ENCODE assay signal across 12 cellular contexts in genomic region chrX:16212436-16212835, GRCh38. TPM values are rescaled to one million over a fixed set of nuclear protein-coding genes. Genes with fewer than 3 reads are reported as not detected.
A peak's percentile ranks its signal among the peaks of the same experiment; 100 is the strongest.
DNase-seq lines count a peak whose midpoint lies in the region; ATAC-seq, FAIRE-seq and TF ChIP-seq lines count a peak whose summit lies in the region.
"Had no signal": no experiment of that assay in that cellular context is flagged by ENCODE, and none has a peak within 500 bp of the region (broad histone marks: within the 10 kb centered on the region; RNA-seq: fewer than 3 reads in every experiment).

No MANE protein-coding gene starts in this region.

- intact Hi-C loops in stomach (cut with DNase I; ENCODE audit: low total_unique reads), result no loop called here

- no peaks in the 10 kb centered on the region for H3K79me1 ChIP-seq in H1 (ENCODE audit: low read depth, low read length)

- peak overlapping the region; percentile 68 for H4K91ac ChIP-seq in H1 (replicated peaks; ENCODE audit: insufficient read length, low read length)

- no peak overlapping the region for H3K56ac ChIP-seq in H1 (replicated peaks; ENCODE audit: insufficient read length, low read depth, low read length)

- peak overlapping the region; percentile 96; the same call in 1 of the 2 replicates for H2BK20ac ChIP-seq in H1 (ENCODE audit: low read length)

- peak; percentile 1 for DNase-seq in NCI-H82 (lab: John Stamatoyannopoulos, UW)
- DNase-seq in NCI-H82 treated with DMSO at 0.1 percent for 48 hours (lab: John Stamatoyannopoulos, UW; ENCODE audit: unreplicated experiment), result no peak
- DNase-seq in NAMALWA (ENCODE audit: low spot score), result peak; percentile 1
- no peak for DNase-seq in H1 (ENCODE audit: low read depth in 1 of 2, low spot score in 2 of 2)
- DNase-seq in retinal pigment epithelial cell (ENCODE audit: low read depth), result no peak
- no peak for DNase-seq in stomach
- DNase-seq: lower lobe of right lung, NCI-H1105, T-helper 9 cell had no signal

- POLR2A ChIA-PET in H1 (lab: Charles Lee; ENCODE audit: partially characterized antibody), result interaction anchor here (1.5 kb wide), 1 partner anchor 365 kb away, joined by 4 read pairs; no protein-coding TSS in a partner anchor

- H4K8ac ChIP-seq in H1 (ENCODE audit: extremely low read depth, insufficient read depth, low read length), result no peak overlapping the region; the same call in 1 of the 2 replicates

- peak; percentile 28 for FAIRE-seq in H1 (lab: Jason Lieb, UNC)
- FAIRE-seq: bronchial epithelial cell had no signal

- CTCF ChIA-PET in H1 (lab: Charles Lee; ENCODE audit: partially characterized antibody), result interaction anchor here (0.8 to 1.8 kb wide), 13 partner anchors 13 to 459 kb away, joined by 3 to 10 read pairs (median 4); partner anchors contain the start of gene GRPR

- H3K23ac ChIP-seq in H1 (ENCODE audit: insufficient read length), result no peak overlapping the region

- H3K9me3 ChIP-seq in H1 (ENCODE audit: insufficient read depth in 2 of 2, low read depth in 1 of 2, low read length in 1 of 2) (no peaks in the 10 kb centered on the region), stomach (no peaks in the 10 kb centered on the region)
- H3K9me3 ChIP-seq: lower lobe of right lung had no signal

- H3K27me3 ChIP-seq in H1 (replicated peaks in 1 of 4; ENCODE audit: control insufficient read depth in 3 of 4, extremely low read depth in 1 of 4, insufficient read depth in 3 of 4, low read length in 3 of 4) (no peaks in the 10 kb centered on the region), stomach (no peaks in the 10 kb centered on the region)

- H3K79me2 ChIP-seq in H1 (ENCODE audit: control insufficient read depth in 1 of 2, insufficient read depth in 2 of 2, low read length in 2 of 2), result no peaks in the 10 kb centered on the region

- H2BK12ac ChIP-seq in H1 (ENCODE audit: low read depth, low read length), result peak overlapping the region; percentile 97

- TF ChIP-seq EP300 in H1 (IDR thresholded peaks at IDR 0.05; ENCODE audit: borderline replicate concordance in 1 of 2, low read depth in 2 of 2, low read length in 2 of 2) (no peak), stomach (IDR thresholded peaks at IDR 0.05) (no peak)

- TF ChIP-seq CTCF in H1 (IDR thresholded peaks at IDR 0.05; ENCODE audit: control extremely low read depth in 1 of 3, insufficient read depth in 1 of 3, low read depth in 1 of 3, low read length in 3 of 3), result peak in 2 of 3 experiments; percentile 44 to 52; a peak in 3 of 4 replicates
- peak; percentile 50 for TF ChIP-seq CTCF in retinal pigment epithelial cell (conservative IDR thresholded peaks at IDR 0.05; ENCODE audit: low read depth, low read length)
- TF ChIP-seq CTCF in stomach (IDR thresholded peaks at IDR 0.05), result no peak

- H4K20me1 ChIP-seq in H1 (replicated peaks in 1 of 2; ENCODE audit: control insufficient read depth in 1 of 2, insufficient read depth in 2 of 2, low read length in 2 of 2), result no peaks in the 10 kb centered on the region

- H3K27ac ChIP-seq in H1 (ENCODE audit: low read depth, low read length), result no peak overlapping the region
- H3K27ac ChIP-seq in stomach, result no peak overlapping the region
- H3K27ac ChIP-seq: lower lobe of right lung had no signal

- no peaks in the 10 kb centered on the region for H3K23me2 ChIP-seq in H1 (ENCODE audit: low read depth, low read length)

- no peak for ATAC-seq in HG02973 (IDR thresholded peaks at IDR 0.05; ENCODE audit: unreplicated experiment)
- no peak for ATAC-seq in HG03196 (IDR thresholded peaks at IDR 0.05; ENCODE audit: unreplicated experiment)
- ATAC-seq: lower lobe of right lung had no signal

- H2BK5ac ChIP-seq in H1 (ENCODE audit: low read depth, low read length), result peak overlapping the region; percentile 96; the same call in 1 of the 2 replicates

- no peak overlapping the region for H3K9ac ChIP-seq in H1 (replicated peaks in 1 of 4; ENCODE audit: extremely low read depth in 1 of 4, low read depth in 3 of 4, low read length in 3 of 4)

- H2AK5ac ChIP-seq in H1 (ENCODE audit: low read depth, low read length), result peak overlapping the region; percentile 98

- no peak overlapping the region for H3K4me2 ChIP-seq in H1 (ENCODE audit: insufficient read depth in 1 of 2, low read depth in 2 of 2, low read length in 2 of 2)

- H2BK120ac ChIP-seq in H1 (replicated peaks; ENCODE audit: low read depth, low read length), result peak overlapping the region; percentile 97

- H3K4ac ChIP-seq in H1 (replicated peaks; ENCODE audit: insufficient read length, low read depth, low read length), result peak overlapping the region; percentile 44

- TF ChIP-seq POLR2A in H1 (IDR thresholded peaks at IDR 0.05; ENCODE audit: control extremely low read depth in 1 of 2, low read depth in 2 of 2, low read length in 2 of 2) (no peak), stomach (IDR thresholded peaks at IDR 0.05) (no peak)

- no peak overlapping the region for H3K14ac ChIP-seq in H1 (ENCODE audit: insufficient read length)

- H2AFZ ChIP-seq in H1 (ENCODE audit: low read length), result no peak overlapping the region

- H3K18ac ChIP-seq in H1 (ENCODE audit: extremely low read depth, low read length), result peak overlapping the region; percentile 95

- H3K4me3 ChIP-seq in H1 (ENCODE audit: extremely low read depth in 1 of 4, insufficient read depth in 2 of 4, low read depth in 3 of 4, low read length in 4 of 4) (no peak overlapping the region), retinal pigment epithelial cell (ENCODE audit: low read length) (no peak overlapping the region), stomach (no peak overlapping the region)
- H3K4me3 ChIP-seq: lower lobe of right lung had no signal

- no peak overlapping the region for H2BK15ac ChIP-seq in H1 (ENCODE audit: low read length)

- no peak overlapping the region for H4K5ac ChIP-seq in H1 (ENCODE audit: insufficient read length, low read depth, low read length)

- H3K36me3 ChIP-seq in H1 (ENCODE audit: control insufficient read depth in 2 of 4, insufficient read depth in 4 of 4, low read length in 3 of 4), result no peaks in the 10 kb centered on the region
- H3K36me3 ChIP-seq in stomach, result no peaks in the 10 kb centered on the region
- H3K36me3 ChIP-seq: lower lobe of right lung had no signal

- H3K4me1 ChIP-seq in H1 (replicated peaks in 1 of 4; ENCODE audit: control insufficient read depth in 3 of 4, insufficient read depth in 4 of 4, low read length in 3 of 4) (peaks cover 2 to 16% (median 4%) of the 10 kb centered on the region in 4 experiments; a peak in 5 of 7 replicates), stomach (no peaks in the 10 kb centered on the region)
- H3K4me1 ChIP-seq: lower lobe of right lung had no signal

- peak; percentile 80 to 83 for TF ChIP-seq RAD21 in H1 (IDR thresholded peaks at IDR 0.05 in 1 of 2, conservative IDR thresholded peaks at IDR 0.05 in 1 of 2; ENCODE audit: low read depth in 2 of 2, low read length in 2 of 2)

TF ChIP-seq in H1, 55 proteins besides CTCF, POLR2A, EP300 and RAD21:
- TF ChIP-seq BCL11A (IDR thresholded peaks at IDR 0.05; ENCODE audit: low read depth in 2 of 2, low read length in 2 of 2) (no peak), HDAC6 (IDR thresholded peaks at IDR 0.05; ENCODE audit: low read depth, low read length) (no peak), EGR1 (IDR thresholded peaks at IDR 0.05; ENCODE audit: borderline replicate concordance, low read depth, low read length) (no peak), POLR2AphosphoS5 (IDR thresholded peaks at IDR 0.05; ENCODE audit: low read depth, low read length) (no peak), SUZ12 (IDR thresholded peaks at IDR 0.05; ENCODE audit: low read length) (no peak), SIX5 (IDR thresholded peaks at IDR 0.05; ENCODE audit: low read depth, low read length) (no peak)

RNA-seq across cellular contexts. Expression of gene MAGEB17, which starts 45.2 kb away (rescaled TPM):
- total RNA-seq in H1 (2021; fragmentation: NEBNext Ultra II Directional; extraction: Animal tissue kit (Norgen Biotek cat#: 25700)), result 1.1 TPM in 1 of 2 replicates, not detected in the other
- polyA plus RNA-seq in H1 (2011; rRNA removed), result 0.48 and 0.53 TPM in 2 replicates
- polyA plus RNA-seq in H1 (2011; cell fraction: cytosol; rRNA removed), result 0.89 TPM
- 2.1 TPM for polyA plus RNA-seq in H1 (2011; cell fraction: nucleus; rRNA removed)
- 0.94 to 1.8 TPM (median 1.3 TPM) in 4 replicates for polyA plus RNA-seq in H1 (2012, experiment 1 of 2)
- not detected for polyA plus RNA-seq in H1 (2012, experiment 2 of 2)
- polyA plus RNA-seq in H1 (2013, experiment 1 of 2), result 1.6 TPM
- polyA plus RNA-seq in H1 (2013, experiment 2 of 2), result 1.1 TPM
- 0.17 and 0.41 TPM in 2 replicates for polyA minus RNA-seq in H1 (2011; rRNA and poly(A)+ RNA removed)
- polyA minus RNA-seq in H1 (2011; cell fraction: cytosol; rRNA and poly(A)+ RNA removed), result not detected
- polyA minus RNA-seq in H1 (2011; cell fraction: nucleus; rRNA and poly(A)+ RNA removed), result 0.60 TPM
- not detected for total RNA-seq in stomach
- polyA plus RNA-seq in stomach, result under 1 TPM in 1 of 3 donors, not detected in 2; 0.08 TPM
- total RNA-seq: bronchial epithelial cell, lower lobe of right lung had no signal

Comparison
In these comparisons a context has a peak if more than half of its experiments do, and no peak if none do; other contexts are left out.
1. DNase-seq: peak in NCI-H82 (single experiment) and NAMALWA (single experiment); none in NCI-H82 treated with DMSO at 0.1 percent for 48 hours (single experiment), H1 (0 of 2), retinal pigment epithelial cell (single experiment) and stomach (single experiment).
2. CTCF ChIP-seq: peak in H1 (2 of 3) and retinal pigment epithelial cell (single experiment); none in stomach (0 of 7).